In genomic region chr20:62740286-62741141, GRCh38 we compare ENCODE assay signal across 9 cellular contexts. TPM values are rescaled to one million over a fixed set of nuclear protein-coding genes. Genes with fewer than 3 reads are reported as not detected.
A peak's percentile ranks its signal among the peaks of the same experiment; 100 is the strongest.
DNase-seq lines count a peak whose midpoint lies in the region; TF ChIP-seq lines count a peak whose summit lies in the region.
"Had no signal": no experiment of that assay in that cellular context is flagged by ENCODE, and none has a peak within 500 bp of the region (broad histone marks: within the 10 kb centered on the region; RNA-seq: fewer than 3 reads in every experiment).

No MANE protein-coding gene starts in this region.

- no peaks in the 10 kb centered on the region for H3K36me3 ChIP-seq in BE2C

- H3K4me1 ChIP-seq in BE2C: peaks cover 4% of the 10 kb centered on the region; the same call in 1 of the 2 replicates

- peak; percentile 73 for DNase-seq in GM03348 (ENCODE audit: low spot score)
- DNase-seq in HFF-Myc (ENCODE audit: extremely low read depth, low read depth): peak; percentile 81
- peak; percentile 90 for DNase-seq in NCI-H460 (ENCODE audit: extremely low read depth, low read depth)
- DNase-seq in activated CD8-positive, alpha-beta memory T cell treated with anti-CD3 and anti-CD28 coated beads for 48 hours (ENCODE audit: low read depth in 2 of 3, low spot score in 2 of 3): peak; percentile 36 to 63 (median 43)
- peak; percentile 29 for DNase-seq in fibroblast of gingiva (ENCODE audit: low read depth)
- DNase-seq in skeletal muscle cell (ENCODE audit: low read depth): peak; percentile 62
- DNase-seq in COLO668 (lab: John Stamatoyannopoulos, UW; ENCODE audit: unreplicated experiment): no peak
- DNase-seq in BE2C: no peak

- no peaks in the 10 kb centered on the region for H3K9me3 ChIP-seq in BE2C

- TF ChIP-seq CTCF in HFF-Myc (IDR thresholded peaks at IDR 0.05; ENCODE audit: low read depth, low read length, missing control alignments): no peak
- no peak for TF ChIP-seq CTCF in BE2C (IDR thresholded peaks at IDR 0.05; ENCODE audit: low read depth, low read length)

- H3K4me3 ChIP-seq in HFF-Myc (replicated peaks; ENCODE audit: low read depth, low read length): peak overlapping the region; percentile 25
- no peak overlapping the region for H3K4me3 ChIP-seq in skeletal muscle cell (ENCODE audit: low read depth, low read length)
- H3K4me3 ChIP-seq in BE2C (ENCODE audit: low read depth, low read length): no peak overlapping the region
- H3K4me3 ChIP-seq: SK-N-MC had no signal

- no peaks in the 10 kb centered on the region for H3K27me3 ChIP-seq in BE2C

RNA-seq across cellular contexts. Expression of gene NTSR1, which starts 31.9 kb away (rescaled TPM):
- total RNA-seq in NCI-H460 (2014; rRNA removed; shearing (Covaris generic)): 19.3 and 22.3 TPM in 2 replicates
- polyA plus RNA-seq in NCI-H460 (2014; cell fraction: nucleus; rRNA removed): 5.1 and 6.7 TPM in 2 replicates
- polyA plus RNA-seq in BE2C (2012; ENCODE audit: insufficient read depth, insufficient read length, low read depth): 0.22 TPM

RNA-seq across cellular contexts. Expression of gene MRGBP, which starts 55.8 kb away (rescaled TPM):
- total RNA-seq in NCI-H460 (2014; rRNA removed; shearing (Covaris generic)): 36.4 and 36.7 TPM in 2 replicates
- polyA plus RNA-seq in NCI-H460 (2014; cell fraction: nucleus; rRNA removed): 50.2 and 55.5 TPM in 2 replicates
- polyA plus RNA-seq in BE2C (2012; ENCODE audit: insufficient read depth, insufficient read length, low read depth): 28.1 TPM

Comparison
In these comparisons a context has a peak if more than half of its experiments do, and no peak if none do; other contexts are left out.
1. DNase-seq: peak in GM03348 (single experiment), HFF-Myc (single experiment), NCI-H460 (single experiment), activated CD8-positive, alpha-beta memory T cell treated with anti-CD3 and anti-CD28 coated beads for 48 hours (3 of 3), fibroblast of gingiva (single experiment) and skeletal muscle cell (single experiment); none in COLO668 (single experiment) and BE2C (single experiment).